8 cellular contexts compared by ENCODE assay signal in genomic region chr12:53299454-53300180, GRCh38. TPM values are rescaled to one million over a fixed set of nuclear protein-coding genes. Genes with fewer than 3 reads are reported as not detected.
DNase-seq lines count a peak whose midpoint lies in the region; ATAC-seq and TF ChIP-seq lines count a peak whose summit lies in the region.

TSS of gene MYG1 (plus strand) at chr12:53299695. CDS start at chr12:53299738, 43 bp downstream.

- peak within 1 kb of the TSS; percentile 85 for H3K4me3 ChIP-seq in BLaER1
- H3K4me3 ChIP-seq in liver (ENCODE audit: low read depth in 1 of 3, low read length in 3 of 3): peak within 1 kb of the TSS; percentile 63 to 90 (median 82)

- peak within 1 kb of the TSS; percentile 50; the same call in 1 of the 2 replicates for H3K27ac ChIP-seq in BLaER1
- H3K27ac ChIP-seq in liver (ENCODE audit: low read depth in 1 of 2, low read length in 2 of 2): peak within 1 kb of the TSS; percentile 63 to 74

- DNase-seq in GM19238 (ENCODE audit: insufficient read length, low spot score): peak; percentile 86
- DNase-seq in NCI-H69 (lab: John Stamatoyannopoulos, UW): peak; percentile 97
- peak; percentile 70 to 80 for DNase-seq in activated CD4-positive, alpha-beta T cell treated with anti-CD3 and anti-CD28 coated beads, Interleukin-2, amount 50 U/mL, for 24 hours (ENCODE audit: low read depth in 1 of 2, low spot score in 1 of 2)
- DNase-seq in dermis microvascular lymphatic vessel endothelial cell (ENCODE audit: low read depth in 2 of 2): peak; percentile 73 to 90
- DNase-seq in stimulated activated CD4-positive, alpha-beta T cell treated with anti-CD3 and anti-CD28 coated beads, Interleukin-4, amount 100 ng/mL, for 1 hour: peak; percentile 81

- no peak for TF ChIP-seq RAD21 in liver (IDR thresholded peaks at IDR 0.05)

- no peaks in the 10 kb centered on the region for H3K27me3 ChIP-seq in BLaER1
- H3K27me3 ChIP-seq in liver (ENCODE audit: control insufficient read depth in 4 of 4, insufficient read depth in 4 of 4, low read length in 3 of 4): no peaks in the 10 kb centered on the region

- H3K4me2 ChIP-seq in BLaER1: peak within 1 kb of the TSS; percentile 91

- peaks cover 52% of the 10 kb centered on the region for H3K36me3 ChIP-seq in BLaER1
- H3K36me3 ChIP-seq in liver (ENCODE audit: control insufficient read depth in 4 of 4, insufficient read depth in 3 of 4, low read depth in 1 of 4, low read length in 3 of 4): peaks cover 4 to 10% (median 7%) of the 10 kb centered on the region in 4 donors

- ATAC-seq in HG03460 (IDR thresholded peaks at IDR 0.05; ENCODE audit: unreplicated experiment): peak; percentile 65

- under 1% methylated on average over 51 of the region's 51 CpGs for WGBS in liver

- peak within 1 kb of the TSS; percentile 83 for H3K9ac ChIP-seq in BLaER1
- H3K9ac ChIP-seq in liver (ENCODE audit: low read depth in 1 of 2, low read length in 2 of 2): peak within 1 kb of the TSS in 1 of 2 donors; percentile 8

- H3K4me1 ChIP-seq in BLaER1: peaks cover 63% of the 10 kb centered on the region
- peaks cover 7 to 33% (median 25%) of the 10 kb centered on the region in 4 donors for H3K4me1 ChIP-seq in liver (ENCODE audit: control insufficient read depth in 4 of 4, insufficient read depth in 4 of 4, low read length in 3 of 4)

- TF ChIP-seq CTCF in liver (IDR thresholded peaks at IDR 0.05; ENCODE audit: low read depth, low read length, missing input control): peak; percentile 4

- no peaks in the 10 kb centered on the region for H3K9me3 ChIP-seq in BLaER1
- no peaks in the 10 kb centered on the region for H3K9me3 ChIP-seq in liver (ENCODE audit: control insufficient read depth in 4 of 4, low read length in 3 of 4)

- peaks cover 4% of the 10 kb centered on the region; the same call in 1 of the 2 replicates for H4K20me1 ChIP-seq in BLaER1

TF ChIP-seq in liver, 16 proteins besides CTCF, POLR2A, EP300 and RAD21:
- TF ChIP-seq RXRA (IDR thresholded peaks at IDR 0.05): peak in 1 of 2 donors; percentile 53
- TF ChIP-seq SP1 (IDR thresholded peaks at IDR 0.05): peak; percentile 57
- TF ChIP-seq EGR1 (IDR thresholded peaks at IDR 0.05; ENCODE audit: low read depth in 2 of 2): peak in 1 of 2 donors; percentile 75
- TF ChIP-seq YY1 (IDR thresholded peaks at IDR 0.05): peak; percentile 83
- TF ChIP-seq ZBTB33 (IDR thresholded peaks at IDR 0.05): no peak
- TF ChIP-seq REST (IDR thresholded peaks at IDR 0.05): peak; percentile 11
- no peak for TF ChIP-seq FOXA2 (IDR thresholded peaks at IDR 0.05)
- TF ChIP-seq GABPA (IDR thresholded peaks at IDR 0.05 in 1 of 2, conservative IDR thresholded peaks at IDR 0.05 in 1 of 2): peak; percentile 91 to 98
- no peak for TF ChIP-seq ATF3 (IDR thresholded peaks at IDR 0.05)
- TF ChIP-seq HNF4G (IDR thresholded peaks at IDR 0.05): no peak
- peak; percentile 57 to 80 for TF ChIP-seq HNF4A (conservative IDR thresholded peaks at IDR 0.05)
- no peak for TF ChIP-seq TAF1 (conservative IDR thresholded peaks at IDR 0.05)
- TF ChIP-seq FOXA1 (IDR thresholded peaks at IDR 0.05): no peak
- peak; percentile 32 for TF ChIP-seq NR2F2 (IDR thresholded peaks at IDR 0.05)
- peak; percentile 62 for TF ChIP-seq MAX (IDR thresholded peaks at IDR 0.05)
- TF ChIP-seq JUND (IDR thresholded peaks at IDR 0.05): no peak

RNA-seq across cellular contexts. Expression of gene MYG1, which starts in this region (rescaled TPM):
- total RNA-seq in dermis microvascular lymphatic vessel endothelial cell (29.5 and 36.0 TPM in 2 replicates), liver (10 to 100 TPM; 15.0 to 18.8 TPM)
- 10 to 100 TPM; 19.8 to 28.0 TPM for polyA plus RNA-seq in liver

Comparison
In these comparisons a context has a peak if more than half of its experiments do, and no peak if none do; other contexts are left out.
1. Peak in every context shown above with its lines: DNase-seq, ATAC-seq, H3K4me3 ChIP-seq and H3K27ac ChIP-seq.